ENCODE assay signal across 21 cellular contexts in genomic region chr1:175195281-175195680, GRCh38. TPM values are rescaled to one million over a fixed set of nuclear protein-coding genes. Genes with fewer than 3 reads are reported as not detected.
A peak's percentile ranks its signal among the peaks of the same experiment; 100 is the strongest.
DNase-seq lines count a peak whose midpoint lies in the region; ATAC-seq, FAIRE-seq and TF ChIP-seq lines count a peak whose summit lies in the region.
"Had no signal": no experiment of that assay in that cellular context is flagged by ENCODE, and none has a peak within 500 bp of the region (broad histone marks: within the 10 kb centered on the region; RNA-seq: fewer than 3 reads in every experiment).

No MANE protein-coding gene starts in this region.

- in situ Hi-C loops in HepG2 (cut with HindIII; ENCODE audit: extremely low pct_ligation_motif_present, low pct_unique_long_range_greater_than_20kb): no loop called here

- peaks cover 0 to 9% of the 10 kb centered on the region in 2 experiments; a peak in 2 of 5 replicates for H3K27me3 ChIP-seq in HepG2 (ENCODE audit: control insufficient read depth in 1 of 2, insufficient read depth in 2 of 2, low read length in 2 of 2)
- H3K27me3 ChIP-seq: ascending aorta, right lobe of liver, tibial artery had no signal

- no TSS peak for BruUV-seq in HepG2 (replicated peaks; lab: Mats Ljungman, UMichigan)

- no peak overlapping the region for H3K27ac ChIP-seq in HepG2 (ENCODE audit: extremely low read length, insufficient read depth, low read length)
- H3K27ac ChIP-seq: HL-60, parathyroid adenoma, right lobe of liver, tibial artery had no signal

- H2AFZ ChIP-seq in HepG2 (ENCODE audit: low read length): no peak overlapping the region
- H2AFZ ChIP-seq: parathyroid adenoma had no signal

- H3K4me1 Mint-ChIP-seq in T-helper 17 cell: peaks cover 36% of the 10 kb centered on the region

- no peak for TF ChIP-seq POLR2A in HepG2 (IDR thresholded peaks at IDR 0.05; ENCODE audit: insufficient read depth in 1 of 2, low read depth in 2 of 2, low read length in 2 of 2)

- peaks cover 2% of the 10 kb centered on the region for H3K27me3 Mint-ChIP-seq in T-helper 17 cell

- TF ChIP-seq RAD21 in HepG2 (CRISPR knock-in tag; IDR thresholded peaks at IDR 0.05): no peak

- H3K9me3 ChIP-seq in T-helper 17 cell (ENCODE audit: control insufficient read depth, low read length, poor library complexity, severe bottlenecking) (no peaks in the 10 kb centered on the region), HepG2 (ENCODE audit: low read length) (no peaks in the 10 kb centered on the region)
- H3K9me3 ChIP-seq: ascending aorta, Caco-2, right lobe of liver, tibial artery had no signal

- FAIRE-seq in GM18507 (lab: Jason Lieb, UNC): peak; percentile 5
- FAIRE-seq in HepG2 (lab: Jason Lieb, UNC): no peak

- TF ChIP-seq EP300 in HepG2 (IDR thresholded peaks at IDR 0.05; ENCODE audit: low read depth in 2 of 2, low read length in 2 of 2) (no peak), HepG2 (CRISPR knock-in tag; IDR thresholded peaks at IDR 0.05; ENCODE audit: borderline replicate concordance) (no peak)

- WGBS in HepG2 (ENCODE audit: low lambda C conversion rate): 0% methylated on average over 1 of the region's 1 CpG

- H3K27ac Mint-ChIP-seq in T-helper 17 cell: peak overlapping the region; percentile 21
- H3K27ac Mint-ChIP-seq: activated naive CD4-positive, alpha-beta T cell treated with anti-CD3 and anti-CD28 coated beads, Interleukin-2, amount 10 ng/mL, durations not matched to agents 7 days and 5 days; nephron had no signal

- H3K4me3 Mint-ChIP-seq in T-helper 17 cell: no peak overlapping the region
- H3K4me3 Mint-ChIP-seq: activated naive CD4-positive, alpha-beta T cell treated with anti-CD3 and anti-CD28 coated beads, Interleukin-2, amount 10 ng/mL, durations not matched to agents 7 days and 5 days had no signal

- POLR2A ChIA-PET in HepG2 (lab: Yijun Ruan, JAX): no interaction called here

- H3K4me2 ChIP-seq in HepG2 (ENCODE audit: low read depth, low read length): no peak overlapping the region

- H3K4me3 ChIP-seq in HepG2 (replicated peaks in 1 of 3; ENCODE audit: insufficient read depth in 1 of 3, low read depth in 2 of 3, low read length in 3 of 3): no peak overlapping the region
- H3K4me3 ChIP-seq: ascending aorta, right lobe of liver, tibial artery had no signal

- H3K4me1 ChIP-seq in HepG2 (ENCODE audit: insufficient read depth, low read length): peaks cover 21% of the 10 kb centered on the region
- H3K4me1 ChIP-seq: Caco-2 had no signal

- ATAC-seq in HG02885 (IDR thresholded peaks at IDR 0.05; ENCODE audit: poor library complexity, unreplicated experiment) (peak; percentile 31), T-helper 17 cell (no peak), HepG2 (no peak), HG02571 (IDR thresholded peaks at IDR 0.05; ENCODE audit: unreplicated experiment) (no peak)
- ATAC-seq: right lobe of liver, Right ventricle myocardium inferior had no signal

- H3K36me3 Mint-ChIP-seq in T-helper 17 cell (ENCODE audit: low read depth): peaks cover 6% of the 10 kb centered on the region

- DNase-seq in GM18507 (ENCODE audit: extremely low spot score, insufficient read length, low read depth): no peak
- no peak for DNase-seq in T-helper 17 cell
- no peak for DNase-seq in HepG2 (ENCODE audit: low spot score)
- no peak for DNase-seq in stimulated activated naive CD4-positive, alpha-beta T cell treated with Interleukin-2 at 50 U/mL for 16 hours (lab: John Stamatoyannopoulos, UW)
- DNase-seq in NCI-H2196 treated with DMSO at 0.1 percent for 48 hours (lab: John Stamatoyannopoulos, UW; ENCODE audit: unreplicated experiment): no peak
- DNase-seq: activated CD4-positive, alpha-beta T cell treated with anti-CD3 and anti-CD28 coated beads, Interleukin-2, amount 50 U/mL, for 4 hours; activated naive CD4-positive, alpha-beta T cell treated with anti-CD3 and anti-CD28 coated beads, Interleukin-2, amount 10 ng/mL, durations not matched to agents 7 days and 5 days; activated T-cell treated with anti-CD3 and anti-CD28 coated beads for 4 hours; Caco-2; NCI-H2029; NCI-H510A treated with DMSO at 0.1 percent for 48 hours; right lobe of liver; stimulated activated naive CD4-positive, alpha-beta T cell; tibial artery had no signal

- intact Hi-C loops in HepG2 (cut with micrococcal nuclease; ENCODE audit: unreplicated experiment): no loop called here

- H3K36me3 ChIP-seq in HepG2 (replicated peaks in 1 of 2; ENCODE audit: control insufficient read depth in 1 of 2, insufficient read depth in 2 of 2, low read length in 2 of 2): no peaks in the 10 kb centered on the region
- H3K36me3 ChIP-seq: ascending aorta, right lobe of liver, tibial artery had no signal

- no peaks in the 10 kb centered on the region for H4K20me1 ChIP-seq in HepG2 (ENCODE audit: insufficient read depth, low read length)

- H3K9ac ChIP-seq in HepG2 (ENCODE audit: insufficient read depth, low read depth, low read length): no peak overlapping the region
- H3K9ac ChIP-seq: parathyroid adenoma had no signal

- CTCF ChIA-PET in HepG2 (lab: Yijun Ruan, JAX; ENCODE audit: low intra/inter-chr PET ratio, low total read pairs): no interaction called here

- no peaks in the 10 kb centered on the region for H3K79me2 ChIP-seq in HepG2 (ENCODE audit: insufficient read depth, low read length)
- H3K79me2 ChIP-seq: parathyroid adenoma had no signal

- no peak for TF ChIP-seq CTCF in HepG2 (CRISPR knock-in tag; IDR thresholded peaks at IDR 0.05)

TF ChIP-seq in HepG2, 621 proteins besides CTCF, POLR2A, EP300 and RAD21 (continues in another document):
- TF ChIP-seq, protein P1, sequence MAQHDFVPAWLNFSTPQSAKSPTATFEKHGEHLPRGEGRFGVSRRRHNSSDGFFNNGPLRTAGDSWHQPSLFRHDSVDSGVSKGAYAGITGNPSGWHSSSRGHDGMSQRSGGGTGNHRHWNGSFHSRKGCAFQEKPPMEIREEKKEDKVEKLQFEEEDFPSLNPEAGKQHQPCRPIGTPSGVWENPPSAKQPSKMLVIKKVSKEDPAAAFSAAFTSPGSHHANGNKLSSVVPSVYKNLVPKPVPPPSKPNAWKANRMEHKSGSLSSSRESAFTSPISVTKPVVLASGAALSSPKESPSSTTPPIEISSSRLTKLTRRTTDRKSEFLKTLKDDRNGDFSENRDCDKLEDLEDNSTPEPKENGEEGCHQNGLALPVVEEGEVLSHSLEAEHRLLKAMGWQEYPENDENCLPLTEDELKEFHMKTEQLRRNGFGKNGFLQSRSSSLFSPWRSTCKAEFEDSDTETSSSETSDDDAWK (CRISPR knock-in tag; IDR thresholded peaks at IDR 0.05): no peak
- TF ChIP-seq, protein P2, sequence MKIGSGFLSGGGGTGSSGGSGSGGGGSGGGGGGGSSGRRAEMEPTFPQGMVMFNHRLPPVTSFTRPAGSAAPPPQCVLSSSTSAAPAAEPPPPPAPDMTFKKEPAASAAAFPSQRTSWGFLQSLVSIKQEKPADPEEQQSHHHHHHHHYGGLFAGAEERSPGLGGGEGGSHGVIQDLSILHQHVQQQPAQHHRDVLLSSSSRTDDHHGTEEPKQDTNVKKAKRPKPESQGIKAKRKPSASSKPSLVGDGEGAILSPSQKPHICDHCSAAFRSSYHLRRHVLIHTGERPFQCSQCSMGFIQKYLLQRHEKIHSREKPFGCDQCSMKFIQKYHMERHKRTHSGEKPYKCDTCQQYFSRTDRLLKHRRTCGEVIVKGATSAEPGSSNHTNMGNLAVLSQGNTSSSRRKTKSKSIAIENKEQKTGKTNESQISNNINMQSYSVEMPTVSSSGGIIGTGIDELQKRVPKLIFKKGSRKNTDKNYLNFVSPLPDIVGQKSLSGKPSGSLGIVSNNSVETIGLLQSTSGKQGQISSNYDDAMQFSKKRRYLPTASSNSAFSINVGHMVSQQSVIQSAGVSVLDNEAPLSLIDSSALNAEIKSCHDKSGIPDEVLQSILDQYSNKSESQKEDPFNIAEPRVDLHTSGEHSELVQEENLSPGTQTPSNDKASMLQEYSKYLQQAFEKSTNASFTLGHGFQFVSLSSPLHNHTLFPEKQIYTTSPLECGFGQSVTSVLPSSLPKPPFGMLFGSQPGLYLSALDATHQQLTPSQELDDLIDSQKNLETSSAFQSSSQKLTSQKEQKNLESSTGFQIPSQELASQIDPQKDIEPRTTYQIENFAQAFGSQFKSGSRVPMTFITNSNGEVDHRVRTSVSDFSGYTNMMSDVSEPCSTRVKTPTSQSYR (CRISPR knock-in tag; IDR thresholded peaks at IDR 0.05; ENCODE audit: borderline replicate concordance): no peak
- TF ChIP-seq YEATS2 (CRISPR knock-in tag; IDR thresholded peaks at IDR 0.05; ENCODE audit: borderline replicate concordance): no peak
- TF ChIP-seq ZBTB38 (CRISPR knock-in tag; IDR thresholded peaks at IDR 0.05): no peak
- TF ChIP-seq TAF15 (IDR thresholded peaks at IDR 0.05; ENCODE audit: low read depth, low read length, poor library complexity, severe bottlenecking): no peak
- no peak for TF ChIP-seq ASH2L (IDR thresholded peaks at IDR 0.05; ENCODE audit: insufficient read length, low read depth, low read length)
- no peak for TF ChIP-seq ZNF292 (CRISPR knock-in tag; IDR thresholded peaks at IDR 0.05; ENCODE audit: borderline replicate concordance, low read depth)
- TF ChIP-seq MEIS2 (CRISPR knock-in tag; IDR thresholded peaks at IDR 0.05): no peak

RNA-seq across cellular contexts. Expression of gene KIAA0040, which starts 2.7 kb away (rescaled TPM):
- total RNA-seq in T-helper 17 cell: 10 to 100 TPM; 29.0 to 31.5 TPM
- 0.24 and 0.63 TPM in 2 replicates for total RNA-seq in HepG2 (2016; rRNA removed; fragmentation: Illumina TruSeq; extraction: Trizol)
- 0.09 TPM in 1 of 2 replicates, not detected in the other for total RNA-seq in HepG2 (2016; cell fraction: cytosol; rRNA removed; fragmentation: Illumina TruSeq; extraction: Trizol; ENCODE audit: low read depth)
- 0.37 and 0.39 TPM in 2 replicates for total RNA-seq in HepG2 (2016; cell fraction: insoluble cytoplasmic fraction; rRNA removed; fragmentation: Illumina TruSeq; extraction: Trizol)
- 0.15 and 0.62 TPM in 2 replicates for total RNA-seq in HepG2 (2016; cell fraction: membrane; rRNA removed; fragmentation: Illumina TruSeq; extraction: Trizol)
- 0.37 and 0.50 TPM in 2 replicates for total RNA-seq in HepG2 (2016; cell fraction: nucleus; rRNA removed; fragmentation: Illumina TruSeq; extraction: Trizol)
- polyA plus RNA-seq in HepG2 (2011; rRNA removed): 0.22 and 0.26 TPM in 2 replicates
- 0.31 and 0.58 TPM in 2 replicates for polyA plus RNA-seq in HepG2 (2011; cell fraction: cytosol; rRNA removed)
- polyA plus RNA-seq in HepG2 (2011; cell fraction: nucleus; rRNA removed): 0.21 and 0.27 TPM in 2 replicates
- 0.12 and 0.19 TPM in 2 replicates for polyA plus RNA-seq in HepG2 (2012)
- 0.07 and 0.11 TPM in 2 replicates for polyA plus RNA-seq in HepG2 (2016; cell fraction: cytosol; fragmentation: Illumina TruSeq; extraction: Trizol; ENCODE audit: low read depth)
- 0.49 and 0.85 TPM in 2 replicates for polyA plus RNA-seq in HepG2 (2016; cell fraction: insoluble cytoplasmic fraction; fragmentation: Illumina TruSeq; extraction: Trizol; ENCODE audit: low read depth)
- 0.15 and 0.27 TPM in 2 replicates for polyA plus RNA-seq in HepG2 (2016; cell fraction: membrane; fragmentation: Illumina TruSeq; extraction: Trizol; ENCODE audit: low read depth)
- 0.45 and 0.57 TPM in 2 replicates for polyA plus RNA-seq in HepG2 (2016; cell fraction: nucleus; fragmentation: Illumina TruSeq; extraction: Trizol; ENCODE audit: insufficient read depth, low read depth)
- polyA minus RNA-seq in HepG2 (2011; rRNA and poly(A)+ RNA removed; ENCODE audit: low replicate concordance): 0.44 and 15.3 TPM in 2 replicates
- 0.88 and 0.89 TPM in 2 replicates for polyA minus RNA-seq in HepG2 (2011; cell fraction: cytosol; rRNA and poly(A)+ RNA removed)
- 0.25 and 0.39 TPM in 2 replicates for polyA minus RNA-seq in HepG2 (2011; cell fraction: nucleus; rRNA and poly(A)+ RNA removed)

Comparison
In these comparisons a context has a peak if more than half of its experiments do, and no peak if none do; other contexts are left out.
1. RNA of gene KIAA0040, which starts 2.7 kb away (total RNA-seq): 29.0 to 31.5 TPM in T-helper 17 cell; 0.09 to 0.63 TPM in HepG2; every median in the first group is over 10 times any median in the second.